Comparison of ENCODE assay signal across 8 cellular contexts in the genomic region with DNA sequence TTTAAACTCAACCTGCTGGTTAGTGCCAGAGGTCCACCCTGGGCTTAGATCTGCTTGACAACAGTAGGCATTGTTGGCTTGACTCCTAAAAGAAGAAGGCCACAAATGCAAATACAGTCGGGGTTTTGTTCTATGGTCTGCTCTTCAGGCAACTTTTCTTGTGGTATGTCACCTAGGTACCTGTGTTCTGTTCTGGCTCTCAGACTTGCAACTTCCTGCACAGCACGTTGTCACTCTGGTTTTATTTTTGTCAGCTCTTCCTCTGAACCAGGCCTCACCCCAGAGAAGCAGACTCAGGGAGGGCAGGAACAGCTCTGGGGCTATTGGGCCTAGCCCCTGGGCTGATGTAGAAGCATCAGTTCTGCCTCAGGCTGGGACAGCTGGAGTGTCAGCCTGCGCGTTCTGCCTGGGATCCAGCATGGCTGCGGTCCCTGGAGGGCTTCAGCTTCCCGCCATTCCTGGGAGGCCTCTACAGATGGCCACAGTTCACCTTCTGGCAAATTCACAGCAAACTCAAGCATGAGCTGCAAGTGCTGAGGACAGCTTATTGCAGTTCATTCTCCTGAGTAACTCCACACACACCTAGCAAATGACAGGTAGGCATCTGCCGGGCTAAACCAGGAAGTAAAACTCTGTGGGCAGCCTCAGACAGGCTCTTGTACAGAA.
DNase-seq lines count a peak whose midpoint lies in the region; ATAC-seq, FAIRE-seq and TF ChIP-seq lines count a peak whose summit lies in the region.

No MANE protein-coding gene starts in this region.

- peaks cover 88% of the 10 kb centered on the region for H3K4me1 Mint-ChIP-seq in activated naive CD8-positive, alpha-beta T cell treated with anti-CD3 and anti-CD28 coated beads, Interleukin-2, amount 50 U/mL, for 24 hours

- H3K4me3 ChIP-seq in neutrophil (ENCODE audit: low read depth in 1 of 2, low read length in 1 of 2) = peak overlapping the region; percentile 1 to 14

- H3K27me3 Mint-ChIP-seq in activated naive CD8-positive, alpha-beta T cell treated with anti-CD3 and anti-CD28 coated beads, Interleukin-2, amount 50 U/mL, for 24 hours = no peaks in the 10 kb centered on the region

- peak; percentile 29 to 49 for DNase-seq in Kasumi-1 (lab: John Stamatoyannopoulos, UW)
- DNase-seq in activated naive CD8-positive, alpha-beta T cell treated with anti-CD3 and anti-CD28 coated beads, Interleukin-2, amount 50 U/mL, for 24 hours = no peak
- no peak for DNase-seq in NCI-H1105 (lab: John Stamatoyannopoulos, UW)
- DNase-seq in D721Med (ENCODE audit: insufficient read length, low spot score) = no peak
- no peak for DNase-seq in GDM1 (lab: John Stamatoyannopoulos, UW)

- no peaks in the 10 kb centered on the region for H3K27me3 ChIP-seq in neutrophil

- peak overlapping the region; percentile 99 for H3K27ac ChIP-seq in neutrophil

- peaks cover 84 to 87% of the 10 kb centered on the region in 2 experiments for H3K4me1 ChIP-seq in neutrophil (ENCODE audit: control insufficient read depth in 1 of 2, insufficient read depth in 1 of 2, low read depth in 1 of 2, low read length in 1 of 2)

- FAIRE-seq in D721Med (lab: Jason Lieb, UNC) = no peak

- ATAC-seq in GM21526 (IDR thresholded peaks at IDR 0.05; ENCODE audit: low FRiP score, unreplicated experiment) = peak; percentile 47
- ATAC-seq in activated naive CD8-positive, alpha-beta T cell treated with anti-CD3 and anti-CD28 coated beads, Interleukin-2, amount 50 U/mL, for 24 hours = peak; percentile 8

- H3K36me3 ChIP-seq in neutrophil = no peaks in the 10 kb centered on the region

- no peak for TF ChIP-seq CTCF in neutrophil (IDR thresholded peaks at IDR 0.05)
- no peak for TF ChIP-seq CTCF in D721Med (IDR thresholded peaks at IDR 0.05; ENCODE audit: insufficient read depth, missing control alignments)

- peak overlapping the region; percentile 92 for H3K27ac Mint-ChIP-seq in activated naive CD8-positive, alpha-beta T cell treated with anti-CD3 and anti-CD28 coated beads, Interleukin-2, amount 50 U/mL, for 24 hours

- no peaks in the 10 kb centered on the region for H3K9me3 ChIP-seq in neutrophil

- H3K9me3 Mint-ChIP-seq in activated naive CD8-positive, alpha-beta T cell treated with anti-CD3 and anti-CD28 coated beads, Interleukin-2, amount 50 U/mL, for 24 hours = no peaks in the 10 kb centered on the region

- peaks cover 2% of the 10 kb centered on the region for H3K36me3 Mint-ChIP-seq in activated naive CD8-positive, alpha-beta T cell treated with anti-CD3 and anti-CD28 coated beads, Interleukin-2, amount 50 U/mL, for 24 hours (ENCODE audit: low read depth)

- H3K4me3 Mint-ChIP-seq in activated naive CD8-positive, alpha-beta T cell treated with anti-CD3 and anti-CD28 coated beads, Interleukin-2, amount 50 U/mL, for 24 hours = peak overlapping the region; percentile 5

- TF ChIP-seq POLR2A in GM15510 (IDR thresholded peaks at IDR 0.05; ENCODE audit: borderline replicate concordance, extremely low read depth, insufficient read length) = peak; percentile 30

Comparison
In these comparisons a context has a peak if more than half of its experiments do, and no peak if none do; other contexts are left out.
1. DNase-seq: peak in Kasumi-1 (2 of 2); none in activated naive CD8-positive, alpha-beta T cell treated with anti-CD3 and anti-CD28 coated beads, Interleukin-2, amount 50 U/mL, for 24 hours (single experiment), NCI-H1105 (single experiment), D721Med (single experiment) and GDM1 (single experiment).